8 cellular contexts compared by ENCODE assay signal in genomic region chr10:107398115-107398514, GRCh38.
"Had no signal": no experiment of that assay in that cellular context is flagged by ENCODE, and none has a peak within 500 bp of the region (broad histone marks: within the 10 kb centered on the region; RNA-seq: fewer than 3 reads in every experiment).

No MANE protein-coding gene starts in this region.

- DNase-seq: GDM1, GF-D8 had no signal

- ATAC-seq: GM12878 had no signal

- FAIRE-seq: G401.6, GM12878, GM12891, GM12892, GM18507, GM19239 had no signal

- H3K4me3 ChIP-seq: GM12878 had no signal
